1 cellular context compared by ENCODE assay signal in the genomic region with DNA sequence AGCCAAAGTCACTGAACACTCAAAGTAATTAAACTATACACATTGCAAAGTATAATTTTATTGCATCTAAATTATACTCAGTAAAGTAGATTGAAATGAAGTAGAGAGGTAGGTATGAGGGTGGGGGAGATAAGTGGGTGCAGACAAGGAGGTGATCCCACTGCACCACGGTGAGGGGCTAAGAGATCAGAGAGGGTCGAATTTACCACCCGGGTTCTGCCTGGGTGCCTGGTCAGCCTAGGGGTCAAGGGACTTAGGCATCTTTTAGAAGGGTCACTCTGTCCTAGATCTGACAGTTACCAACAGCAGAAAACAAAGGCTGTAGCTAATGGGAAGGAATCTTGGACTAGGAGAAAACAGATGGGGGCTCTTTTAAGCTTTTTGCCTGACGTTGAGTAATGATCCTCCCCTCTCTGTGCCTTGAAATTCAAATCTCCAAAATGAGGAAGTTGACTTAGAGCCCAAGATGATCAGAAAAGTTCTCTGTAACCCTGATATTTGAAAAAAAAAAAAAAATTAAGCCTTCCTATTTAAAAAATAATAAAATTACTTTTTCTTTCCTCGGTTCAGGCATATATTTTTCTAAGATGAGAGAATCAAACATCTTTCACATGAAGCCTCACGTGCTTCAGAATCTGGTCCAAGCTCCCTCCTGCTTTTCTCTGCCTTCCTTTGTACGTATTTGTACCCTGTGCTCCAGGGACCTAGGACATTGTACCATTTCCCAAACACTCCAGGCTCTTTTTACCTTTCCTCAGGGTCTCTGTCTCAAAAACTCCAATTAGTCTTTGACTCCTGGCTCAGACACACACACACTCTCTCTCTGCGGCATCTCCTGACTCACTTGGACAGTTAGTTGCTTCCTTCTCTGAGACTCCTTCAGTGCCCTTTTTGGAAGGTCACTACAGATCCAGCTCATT.
TF ChIP-seq lines count a peak whose summit lies in the region.

No MANE protein-coding gene starts in this region.

TF ChIP-seq in K562, 482 proteins besides CTCF, POLR2A, EP300 and RAD21 (continued from another document):
- TF ChIP-seq, protein P1, sequence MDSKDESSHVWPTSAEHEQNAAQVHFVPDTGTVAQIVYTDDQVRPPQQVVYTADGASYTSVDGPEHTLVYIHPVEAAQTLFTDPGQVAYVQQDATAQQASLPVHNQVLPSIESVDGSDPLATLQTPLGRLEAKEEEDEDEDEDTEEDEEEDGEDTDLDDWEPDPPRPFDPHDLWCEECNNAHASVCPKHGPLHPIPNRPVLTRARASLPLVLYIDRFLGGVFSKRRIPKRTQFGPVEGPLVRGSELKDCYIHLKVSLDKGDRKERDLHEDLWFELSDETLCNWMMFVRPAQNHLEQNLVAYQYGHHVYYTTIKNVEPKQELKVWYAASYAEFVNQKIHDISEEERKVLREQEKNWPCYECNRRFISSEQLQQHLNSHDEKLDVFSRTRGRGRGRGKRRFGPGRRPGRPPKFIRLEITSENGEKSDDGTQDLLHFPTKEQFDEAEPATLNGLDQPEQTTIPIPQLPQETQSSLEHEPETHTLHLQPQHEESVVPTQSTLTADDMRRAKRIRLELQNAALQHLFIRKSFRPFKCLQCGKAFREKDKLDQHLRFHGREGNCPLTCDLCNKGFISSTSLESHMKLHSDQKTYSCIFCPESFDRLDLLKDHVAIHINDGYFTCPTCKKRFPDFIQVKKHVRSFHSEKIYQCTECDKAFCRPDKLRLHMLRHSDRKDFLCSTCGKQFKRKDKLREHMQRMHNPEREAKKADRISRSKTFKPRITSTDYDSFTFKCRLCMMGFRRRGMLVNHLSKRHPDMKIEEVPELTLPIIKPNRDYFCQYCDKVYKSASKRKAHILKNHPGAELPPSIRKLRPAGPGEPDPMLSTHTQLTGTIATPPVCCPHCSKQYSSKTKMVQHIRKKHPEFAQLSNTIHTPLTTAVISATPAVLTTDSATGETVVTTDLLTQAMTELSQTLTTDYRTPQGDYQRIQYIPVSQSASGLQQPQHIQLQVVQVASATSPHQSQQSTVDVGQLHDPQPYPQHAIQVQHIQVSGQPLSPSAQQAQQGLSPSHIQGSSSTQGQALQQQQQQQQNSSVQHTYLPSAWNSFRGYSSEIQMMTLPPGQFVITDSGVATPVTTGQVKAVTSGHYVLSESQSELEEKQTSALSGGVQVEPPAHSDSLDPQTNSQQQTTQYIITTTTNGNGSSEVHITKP (IDR thresholded peaks at IDR 0.05; ENCODE audit: partially characterized antibody), result peak; percentile 52
- TF ChIP-seq MAZ (CRISPR knock-in tag; conservative IDR thresholded peaks at IDR 0.05 in 1 of 2, IDR thresholded peaks at IDR 0.05 in 1 of 2), result no peak
